ENCODE assay signal across 8 cellular contexts in genomic region chr14:74618078-74618952, GRCh38.
A peak's percentile ranks its signal among the peaks of the same experiment; 100 is the strongest.
DNase-seq lines count a peak whose midpoint lies in the region; ATAC-seq and TF ChIP-seq lines count a peak whose summit lies in the region.

No MANE protein-coding gene starts in this region.

- ATAC-seq in HG03139 (IDR thresholded peaks at IDR 0.05; ENCODE audit: unreplicated experiment) = no peak

- DNase-seq in EH (ENCODE audit: low read depth) (peak; percentile 77), NOMO-1 (lab: John Stamatoyannopoulos, UW; ENCODE audit: unreplicated experiment in 2 of 2) (peak; percentile 70 to 95), activated T-cell treated with anti-CD3 and anti-CD28 coated beads for 1 hour (ENCODE audit: low read depth) (peak; percentile 47), foreskin fibroblast (peak; percentile 79 to 82), NCI-H1930 (lab: John Stamatoyannopoulos, UW) (no peak), cerebellar nuclear complex (lab: John Stamatoyannopoulos, UW) (no peak)
- peak; percentile 49 to 62 for DNase-seq in stimulated activated CD4-positive, alpha-beta T cell treated with anti-CD3 and anti-CD28 coated beads, Interleukin-2, amount 100 ng/mL, for 24 hours

- TF ChIP-seq CTCF in foreskin fibroblast (IDR thresholded peaks at IDR 0.05; ENCODE audit: low read depth, low read length) = no peak

- no peak overlapping the region for H3K4me3 ChIP-seq in foreskin fibroblast (ENCODE audit: low read depth in 1 of 2, low read length in 2 of 2)

Comparison
In these comparisons a context has a peak if more than half of its experiments do, and no peak if none do; other contexts are left out.
1. DNase-seq: peak in EH (single experiment), NOMO-1 (2 of 2), activated T-cell treated with anti-CD3 and anti-CD28 coated beads for 1 hour (single experiment), foreskin fibroblast (2 of 2) and stimulated activated CD4-positive, alpha-beta T cell treated with anti-CD3 and anti-CD28 coated beads, Interleukin-2, amount 100 ng/mL, for 24 hours (2 of 2); none in NCI-H1930 (0 of 2) and cerebellar nuclear complex (0 of 2).